In genomic region chr11:109775686-109776085, GRCh38 we compare ENCODE assay signal across 29 cellular contexts.
"Had no signal": no experiment of that assay in that cellular context is flagged by ENCODE, and none has a peak within 500 bp of the region (broad histone marks: within the 10 kb centered on the region; RNA-seq: fewer than 3 reads in every experiment).

No MANE protein-coding gene starts in this region.

- H3K27me3 ChIP-seq: ovary, right lobe of liver, sigmoid colon, stomach, thyroid gland, tibial nerve, upper lobe of left lung, vagina had no signal

- H3K36me3 Mint-ChIP-seq: natural killer cell treated with Interleukin-12 subunit alpha and Interleukin-12 subunit beta and Interleukin-15 and Interleukin-18, amount 100 ng/mL, for 72 hours; stimulated activated effector memory CD8-positive, alpha-beta T cell treated with anti-CD3 and anti-CD28 coated beads, Interleukin-12 subunit alpha, Interleukin-12 subunit beta, amount 100 ng/mL, for 72 hours; stimulated activated naive B cell treated with anti-CD40 and anti-IgM and Interleukin-4, amounts not matched to agents 10 μg/mL and 1 μg/mL and 100 μg/mL, for 72 hours had no signal

- H3K27ac ChIP-seq: ovary, parathyroid adenoma, psoas muscle, right lobe of liver, sigmoid colon, stomach, thoracic aorta, thyroid gland, tibial nerve, upper lobe of left lung, vagina had no signal

- H3K79me2 ChIP-seq: parathyroid adenoma had no signal

- H3K36me3 ChIP-seq: ovary, right lobe of liver, sigmoid colon, stomach, thoracic aorta, thyroid gland, tibial nerve, upper lobe of left lung, vagina had no signal

- H2AFZ ChIP-seq: parathyroid adenoma had no signal

- ATAC-seq: natural killer cell treated with Interleukin-12 subunit alpha and Interleukin-12 subunit beta and Interleukin-15 and Interleukin-18, amount 100 ng/mL, for 72 hours; psoas muscle; right cardiac atrium; right lobe of liver; stimulated activated effector memory CD8-positive, alpha-beta T cell treated with anti-CD3 and anti-CD28 coated beads, Interleukin-12 subunit alpha, Interleukin-12 subunit beta, amount 100 ng/mL, for 72 hours; stimulated activated naive B cell treated with anti-CD40 and anti-IgM and Interleukin-4, amounts not matched to agents 10 μg/mL and 1 μg/mL and 100 μg/mL, for 72 hours had no signal

- H3K9me3 Mint-ChIP-seq: nephron progenitor cell; neural crest cell; stimulated activated naive B cell treated with anti-CD40 and anti-IgM and Interleukin-4, amounts not matched to agents 10 μg/mL and 1 μg/mL and 100 μg/mL, for 72 hours; stimulated activated naive CD8-positive, alpha-beta T cell treated with anti-CD3 and anti-CD28 coated beads, Interleukin-15, Interleukin-2, amounts not matched to agents 100 ng/mL and 50 ng/mL, for 24 hours had no signal

- DNase-seq: nephron progenitor cell; occipital lobe; ovary; posterior cingulate gyrus; psoas muscle; right cardiac atrium; right lobe of liver; sigmoid colon; small intestine; stimulated activated CD4-positive, alpha-beta T cell treated with anti-CD3 and anti-CD28 coated beads, Interleukin-15, amount 100 ng/mL, for 24 hours; stimulated activated CD4-positive, alpha-beta T cell treated with anti-CD3 and anti-CD28 coated beads, Interleukin-2, amount 100 ng/mL, for 24 hours; stimulated activated CD4-positive, alpha-beta T cell treated with anti-CD3 and anti-CD28 coated beads, Interleukin-2, amount 100 ng/mL, for 48 hours; stimulated activated CD4-positive, alpha-beta T cell treated with anti-CD3 and anti-CD28 coated beads, Interleukin-4, amount 100 ng/mL, for 24 hours; stimulated activated naive B cell treated with anti-CD40 and anti-IgM and Interleukin-4, amounts not matched to agents 10 μg/mL and 1 μg/mL and 100 μg/mL, for 72 hours; stimulated activated naive CD4-positive, alpha-beta T cell treated with Interleukin-2 at 50 U/mL for 16 hours; stomach; thyroid gland; trophoblast cell; upper lobe of left lung had no signal

- H3K4me3 ChIP-seq: ovary, psoas muscle, right lobe of liver, sigmoid colon, stomach, thoracic aorta, thyroid gland, tibial nerve, upper lobe of left lung, vagina had no signal

- H3K4me3 Mint-ChIP-seq: natural killer cell treated with Interleukin-12 subunit alpha and Interleukin-12 subunit beta and Interleukin-15 and Interleukin-18, amount 100 ng/mL, for 72 hours; nephron progenitor cell; neural crest cell; stimulated activated effector memory CD8-positive, alpha-beta T cell treated with anti-CD3 and anti-CD28 coated beads, Interleukin-12 subunit alpha, Interleukin-12 subunit beta, amount 100 ng/mL, for 72 hours; stimulated activated naive B cell treated with anti-CD40 and anti-IgM and Interleukin-4, amounts not matched to agents 10 μg/mL and 1 μg/mL and 100 μg/mL, for 72 hours; stimulated activated naive CD8-positive, alpha-beta T cell treated with anti-CD3 and anti-CD28 coated beads, Interleukin-15, Interleukin-2, amounts not matched to agents 100 ng/mL and 50 ng/mL, for 24 hours had no signal

- H3K9ac ChIP-seq: parathyroid adenoma had no signal

- H3K27me3 Mint-ChIP-seq: natural killer cell treated with Interleukin-12 subunit alpha and Interleukin-12 subunit beta and Interleukin-15 and Interleukin-18, amount 100 ng/mL, for 72 hours; progenitor cell of endocrine pancreas; stimulated activated naive B cell treated with anti-CD40 and anti-IgM and Interleukin-4, amounts not matched to agents 10 μg/mL and 1 μg/mL and 100 μg/mL, for 72 hours; stimulated activated naive CD8-positive, alpha-beta T cell treated with anti-CD3 and anti-CD28 coated beads, Interleukin-15, Interleukin-2, amounts not matched to agents 100 ng/mL and 50 ng/mL, for 24 hours had no signal

- H3K27ac Mint-ChIP-seq: natural killer cell treated with Interleukin-12 subunit alpha and Interleukin-12 subunit beta and Interleukin-15 and Interleukin-18, amount 100 ng/mL, for 72 hours; progenitor cell of endocrine pancreas; stimulated activated effector memory CD8-positive, alpha-beta T cell treated with anti-CD3 and anti-CD28 coated beads, Interleukin-12 subunit alpha, Interleukin-12 subunit beta, amount 100 ng/mL, for 72 hours; stimulated activated naive B cell treated with anti-CD40 and anti-IgM and Interleukin-4, amounts not matched to agents 10 μg/mL and 1 μg/mL and 100 μg/mL, for 72 hours; stimulated activated naive CD8-positive, alpha-beta T cell treated with anti-CD3 and anti-CD28 coated beads, Interleukin-15, Interleukin-2, amounts not matched to agents 100 ng/mL and 50 ng/mL, for 24 hours had no signal

- FAIRE-seq: small intestine, urothelium cell line had no signal

- H3K9me3 ChIP-seq: ovary, psoas muscle, right lobe of liver, sigmoid colon, stomach, thoracic aorta, thyroid gland, tibial nerve, upper lobe of left lung, vagina had no signal

- H3K4me1 ChIP-seq: parathyroid adenoma, psoas muscle, right lobe of liver, sigmoid colon, thyroid gland, tibial nerve, upper lobe of left lung, vagina had no signal

- H3K4me1 Mint-ChIP-seq: stimulated activated effector memory CD8-positive, alpha-beta T cell treated with anti-CD3 and anti-CD28 coated beads, Interleukin-12 subunit alpha, Interleukin-12 subunit beta, amount 100 ng/mL, for 72 hours; stimulated activated naive B cell treated with anti-CD40 and anti-IgM and Interleukin-4, amounts not matched to agents 10 μg/mL and 1 μg/mL and 100 μg/mL, for 72 hours had no signal
